Comparison of ENCODE assay signal across 38 cellular contexts in the genomic region with DNA sequence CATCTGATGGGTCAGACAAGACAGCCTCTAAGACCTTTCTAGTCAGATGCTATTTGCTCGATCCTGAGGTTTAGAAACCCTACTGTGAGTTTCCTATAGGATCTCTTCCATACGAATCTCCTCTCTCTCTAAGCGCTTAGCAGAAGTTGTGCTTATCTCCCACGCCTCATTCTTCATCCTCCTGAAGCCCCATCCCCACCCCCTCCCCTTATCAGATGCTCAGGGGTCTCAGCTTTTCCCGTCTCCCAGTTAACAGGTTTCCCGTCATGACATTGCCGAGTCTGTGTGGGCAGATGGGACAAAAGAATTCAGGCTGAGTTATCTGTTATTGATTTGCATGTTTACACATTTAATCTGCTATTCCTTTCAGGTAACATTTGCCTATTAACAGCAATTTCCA.
"Had no signal": no experiment of that assay in that cellular context is flagged by ENCODE, and none has a peak within 500 bp of the region (broad histone marks: within the 10 kb centered on the region; RNA-seq: fewer than 3 reads in every experiment).

No MANE protein-coding gene starts in this region.

- H3K9me3 Mint-ChIP-seq: activated naive CD4-positive, alpha-beta T cell treated with anti-CD3 and anti-CD28 coated beads, Interleukin-2, amount 50 U/mL, for 24 hours; activated naive CD8-positive, alpha-beta T cell treated with anti-CD3 and anti-CD28 coated beads for 36 hours; activated naive CD8-positive, alpha-beta T cell treated with anti-CD3 and anti-CD28 coated beads, Interleukin-2, amount 50 U/mL, for 24 hours; activated T-cell treated with anti-CD3 and anti-CD28 coated beads, Interleukin-2, amount 50 U/mL, for 24 hours; activated T-cell treated with anti-CD3 and anti-CD28 coated beads, Interleukin-2, amount 50 U/mL, for 4 hours; central memory CD8-positive, alpha-beta T cell had no signal

- H3K27ac Mint-ChIP-seq: activated naive CD4-positive, alpha-beta T cell treated with anti-CD3 and anti-CD28 coated beads for 36 hours; activated naive CD4-positive, alpha-beta T cell treated with anti-CD3 and anti-CD28 coated beads, Interleukin-2, amount 10 ng/mL, durations not matched to agents 7 days and 5 days; activated naive CD4-positive, alpha-beta T cell treated with anti-CD3 and anti-CD28 coated beads, Interleukin-2, amount 50 U/mL, for 24 hours; activated naive CD4-positive, alpha-beta T cell treated with anti-CD3 and anti-CD28 coated beads, Interleukin-2, amount 50 U/mL, for 72 hours; activated naive CD8-positive, alpha-beta T cell; activated naive CD8-positive, alpha-beta T cell treated with anti-CD3 and anti-CD28 coated beads for 36 hours; activated naive CD8-positive, alpha-beta T cell treated with anti-CD3 and anti-CD28 coated beads, Interleukin-2, amount 10 ng/mL, durations not matched to agents 7 days and 5 days; activated naive CD8-positive, alpha-beta T cell treated with anti-CD3 and anti-CD28 coated beads, Interleukin-2, amount 50 U/mL, for 24 hours; activated T-cell treated with anti-CD3 and anti-CD28 coated beads, Interleukin-2, amount 50 U/mL, for 24 hours; activated T-cell treated with anti-CD3 and anti-CD28 coated beads, Interleukin-2, amount 50 U/mL, for 72 hours; activated T-helper 1 cell treated with anti-CD3 and anti-CD28 coated beads, Interleukin-12 subunit alpha, Interleukin-12 subunit beta, Interleukin-2, Interleukin-4 antibody, amounts not matched to agents 30 ng/mL and 10 ng/mL and 1 ng/mL, durations not matched to agents 14 hours and 24 hours and 36 hours; activated T-helper 17 cell treated with anti-CD3 and anti-CD28 coated beads, Interleukin-2, amount 50 U/mL, for 72 hours; activated T-helper 2 cell treated with anti-CD3 and anti-CD28 coated beads, Interferon-gamma antibody, Interleukin-2, Interleukin-4, amounts not matched to agents 10 μg/mL and 5 μg/mL and 100 μg/mL, durations not matched to agents 14 hours and 24 hours and 36 hours; brain had no signal

- H3K36me3 ChIP-seq: adrenal gland, ascending aorta, brain microvascular endothelial cell, breast epithelium, cardiac muscle cell had no signal

- H3K4me3 Mint-ChIP-seq: activated naive CD4-positive, alpha-beta T cell treated with anti-CD3 and anti-CD28 coated beads for 36 hours; activated naive CD4-positive, alpha-beta T cell treated with anti-CD3 and anti-CD28 coated beads, Interleukin-2, amount 10 ng/mL, durations not matched to agents 7 days and 5 days; activated naive CD4-positive, alpha-beta T cell treated with anti-CD3 and anti-CD28 coated beads, Interleukin-2, amount 50 U/mL, for 24 hours; activated naive CD8-positive, alpha-beta T cell; activated naive CD8-positive, alpha-beta T cell treated with anti-CD3 and anti-CD28 coated beads for 36 hours; activated naive CD8-positive, alpha-beta T cell treated with anti-CD3 and anti-CD28 coated beads, Interleukin-2, amount 10 ng/mL, durations not matched to agents 7 days and 5 days; activated naive CD8-positive, alpha-beta T cell treated with anti-CD3 and anti-CD28 coated beads, Interleukin-2, amount 50 U/mL, for 24 hours; activated T-cell treated with anti-CD3 and anti-CD28 coated beads, Interleukin-2, amount 50 U/mL, for 24 hours; activated T-cell treated with anti-CD3 and anti-CD28 coated beads, Interleukin-2, amount 50 U/mL, for 4 hours; activated T-cell treated with anti-CD3 and anti-CD28 coated beads, Interleukin-2, amount 50 U/mL, for 72 hours; activated T-helper 1 cell treated with anti-CD3 and anti-CD28 coated beads, Interleukin-12 subunit alpha, Interleukin-12 subunit beta, Interleukin-2, Interleukin-4 antibody, amounts not matched to agents 30 ng/mL and 10 ng/mL and 1 ng/mL, durations not matched to agents 14 hours and 24 hours and 36 hours; activated T-helper 17 cell treated with anti-CD3 and anti-CD28 coated beads, Interleukin-2, amount 50 U/mL, for 72 hours; brain; central memory CD8-positive, alpha-beta T cell had no signal

- H3K4me1 Mint-ChIP-seq: activated naive CD4-positive, alpha-beta T cell treated with anti-CD3 and anti-CD28 coated beads, Interleukin-2, amount 10 ng/mL, durations not matched to agents 7 days and 5 days; activated naive CD4-positive, alpha-beta T cell treated with anti-CD3 and anti-CD28 coated beads, Interleukin-2, amount 50 U/mL, for 24 hours; activated naive CD8-positive, alpha-beta T cell treated with anti-CD3 and anti-CD28 coated beads for 36 hours; activated naive CD8-positive, alpha-beta T cell treated with anti-CD3 and anti-CD28 coated beads, Interleukin-2, amount 10 ng/mL, durations not matched to agents 7 days and 5 days; activated naive CD8-positive, alpha-beta T cell treated with anti-CD3 and anti-CD28 coated beads, Interleukin-2, amount 50 U/mL, for 24 hours; activated T-helper 17 cell treated with anti-CD3 and anti-CD28 coated beads, Interleukin-2, amount 50 U/mL, for 72 hours; central memory CD8-positive, alpha-beta T cell had no signal

- H3K9me3 ChIP-seq: adrenal gland, ascending aorta, body of pancreas, breast epithelium had no signal

- ATAC-seq: activated naive CD4-positive, alpha-beta T cell treated with anti-CD3 and anti-CD28 coated beads, Interleukin-2, amount 50 U/mL, for 72 hours; activated naive CD8-positive, alpha-beta T cell treated with anti-CD3 and anti-CD28 coated beads, Interleukin-2, amount 50 U/mL, for 24 hours; activated T-cell treated with anti-CD3 and anti-CD28 coated beads, Interleukin-2, amount 50 U/mL, for 4 hours; activated T-cell treated with anti-CD3 and anti-CD28 coated beads, Interleukin-2, amount 50 U/mL, for 72 hours; activated T-helper 17 cell treated with anti-CD3 and anti-CD28 coated beads, Interleukin-2, amount 50 U/mL, for 72 hours; body of pancreas had no signal

- H3K27me3 ChIP-seq: ascending aorta, body of pancreas, brain microvascular endothelial cell, breast epithelium, cardiac muscle cell had no signal

- H3K27me3 Mint-ChIP-seq: activated naive CD4-positive, alpha-beta T cell treated with anti-CD3 and anti-CD28 coated beads, Interleukin-2, amount 10 ng/mL, durations not matched to agents 7 days and 5 days had no signal

- H3K36me3 Mint-ChIP-seq: activated naive CD4-positive, alpha-beta T cell treated with anti-CD3 and anti-CD28 coated beads, Interleukin-2, amount 10 ng/mL, durations not matched to agents 7 days and 5 days; activated naive CD4-positive, alpha-beta T cell treated with anti-CD3 and anti-CD28 coated beads, Interleukin-2, amount 50 U/mL, for 24 hours; activated naive CD4-positive, alpha-beta T cell treated with anti-CD3 and anti-CD28 coated beads, Interleukin-2, amount 50 U/mL, for 72 hours; activated naive CD8-positive, alpha-beta T cell; activated naive CD8-positive, alpha-beta T cell treated with anti-CD3 and anti-CD28 coated beads for 36 hours; activated naive CD8-positive, alpha-beta T cell treated with anti-CD3 and anti-CD28 coated beads, Interleukin-2, amount 10 ng/mL, durations not matched to agents 7 days and 5 days; brain had no signal

- H3K4me1 ChIP-seq: adrenal gland, ascending aorta, body of pancreas, breast epithelium had no signal

- H3K27ac ChIP-seq: adrenal gland, ascending aorta, body of pancreas, brain microvascular endothelial cell, breast epithelium, cardiac muscle cell had no signal

- H3K4me3 ChIP-seq: adrenal gland, ascending aorta, body of pancreas, breast epithelium, cardiac muscle cell had no signal

- DNase-seq: activated effector memory CD4-positive, alpha-beta T cell treated with anti-CD3 and anti-CD28 coated beads, Interleukin-2, amount 50 U/mL, for 16 hours; activated effector memory CD4-positive, alpha-beta T cell treated with Interleukin-2 at 50 U/mL for 16 hours; activated gamma-delta T cell; activated gamma-delta T cell treated with Interleukin-2 at 50 U/mL for 16 hours; activated naive CD4-positive, alpha-beta T cell; activated naive CD4-positive, alpha-beta T cell treated with anti-CD3 and anti-CD28 coated beads for 36 hours; activated naive CD4-positive, alpha-beta T cell treated with anti-CD3 and anti-CD28 coated beads, Interleukin-2, amount 10 ng/mL, durations not matched to agents 7 days and 5 days; activated naive CD4-positive, alpha-beta T cell treated with anti-CD3 and anti-CD28 coated beads, Interleukin-2, amount 50 U/mL, for 16 hours; activated naive CD4-positive, alpha-beta T cell treated with Interleukin-2 at 50 U/mL for 16 hours; activated naive CD8-positive, alpha-beta T cell treated with anti-CD3 and anti-CD28 coated beads for 36 hours; activated naive CD8-positive, alpha-beta T cell treated with anti-CD3 and anti-CD28 coated beads, Interleukin-2, amount 10 ng/mL, durations not matched to agents 7 days and 5 days; activated naive CD8-positive, alpha-beta T cell treated with anti-CD3 and anti-CD28 coated beads, Interleukin-2, amount 50 U/mL, for 24 hours; activated T-cell treated with anti-CD3 and anti-CD28 coated beads for 4 hours; activated T-cell treated with anti-CD3 and anti-CD28 coated beads, Interleukin-2, amount 50 U/mL, for 1 hour; activated T-cell treated with anti-CD3 and anti-CD28 coated beads, Interleukin-2, amount 50 U/mL, for 24 hours; activated T-cell treated with anti-CD3 and anti-CD28 coated beads, Interleukin-2, amount 50 U/mL, for 4 hours; activated T-cell treated with anti-CD3 and anti-CD28 coated beads, Interleukin-2, amount 50 U/mL, for 48 hours; activated T-cell treated with anti-CD3 and anti-CD28 coated beads, Interleukin-2, amount 50 U/mL, for 72 hours; adrenal gland; amniotic stem cell; amygdala; aorta; body of pancreas; brain microvascular endothelial cell; caudate nucleus; central memory CD4-positive, alpha-beta T cell; cerebellar nuclear complex had no signal
